Comparison of ENCODE assay signal across 9 cellular contexts in genomic region chr9:136619742-136620440, GRCh38. TPM values are rescaled to one million over a fixed set of nuclear protein-coding genes. Genes with fewer than 3 reads are reported as not detected.
DNase-seq lines count a peak whose midpoint lies in the region; ATAC-seq and TF ChIP-seq lines count a peak whose summit lies in the region.
"Had no signal": no experiment of that assay in that cellular context is flagged by ENCODE, and none has a peak within 500 bp of the region (broad histone marks: within the 10 kb centered on the region; RNA-seq: fewer than 3 reads in every experiment).

No MANE protein-coding gene starts in this region.

- peak; percentile 89 for DNase-seq in choroid plexus epithelial cell (ENCODE audit: low read depth)
- DNase-seq in lower lobe of right lung: peak; percentile 94
- peak; percentile 36 to 39 for DNase-seq in thyroid gland
- no peak for DNase-seq in 8988T
- no peak for DNase-seq in MG63
- no peak for DNase-seq in NCI-H2171 (lab: John Stamatoyannopoulos, UW)
- no peak for DNase-seq in coronary artery (ENCODE audit: low spot score)
- DNase-seq: activated effector memory CD4-positive, alpha-beta T cell treated with anti-CD3 and anti-CD28 coated beads, Interleukin-2, amount 50 U/mL, for 16 hours had no signal

- no peaks in the 10 kb centered on the region for H3K9me3 ChIP-seq in KOPT-K1 (ENCODE audit: insufficient read depth, low read length, poor library complexity, severe bottlenecking)
- H3K9me3 ChIP-seq in lower lobe of right lung: no peaks in the 10 kb centered on the region
- no peaks in the 10 kb centered on the region for H3K9me3 ChIP-seq in thyroid gland
- H3K9me3 ChIP-seq in MG63: no peaks in the 10 kb centered on the region

- TF ChIP-seq POLR2A in thyroid gland (IDR thresholded peaks at IDR 0.05): no peak

- no peak overlapping the region for H3K4me3 ChIP-seq in choroid plexus epithelial cell (ENCODE audit: low read depth, low read length)
- H3K4me3 ChIP-seq in lower lobe of right lung: no peak overlapping the region
- no peak overlapping the region for H3K4me3 ChIP-seq in thyroid gland (replicated peaks in 1 of 3)
- no peak overlapping the region for H3K4me3 ChIP-seq in MG63
- H3K4me3 ChIP-seq in coronary artery: no peak overlapping the region

- no peaks in the 10 kb centered on the region for H3K36me3 ChIP-seq in KOPT-K1 (ENCODE audit: insufficient read depth, low read length)
- no peaks in the 10 kb centered on the region for H3K36me3 ChIP-seq in lower lobe of right lung
- no peaks in the 10 kb centered on the region for H3K36me3 ChIP-seq in thyroid gland
- H3K36me3 ChIP-seq in MG63: no peaks in the 10 kb centered on the region

- intact Hi-C loops in lower lobe of right lung (cut with DNase I) (no loop called here), thyroid gland (cut with DNase I) (no loop called here)

- H3K27me3 ChIP-seq in lower lobe of right lung (ENCODE audit: low read depth): no peaks in the 10 kb centered on the region
- H3K27me3 ChIP-seq in thyroid gland: no peaks in the 10 kb centered on the region
- H3K27me3 ChIP-seq in MG63: no peaks in the 10 kb centered on the region

- no peak for TF ChIP-seq CTCF in choroid plexus epithelial cell (conservative IDR thresholded peaks at IDR 0.05; ENCODE audit: low read depth, low read length)
- no peak for TF ChIP-seq CTCF in lower lobe of right lung (IDR thresholded peaks at IDR 0.05)
- no peak for TF ChIP-seq CTCF in thyroid gland (IDR thresholded peaks at IDR 0.05)
- no peak for TF ChIP-seq CTCF in coronary artery (IDR thresholded peaks at IDR 0.05)

- H3K4me1 ChIP-seq in lower lobe of right lung (peaks cover 71% of the 10 kb centered on the region), thyroid gland (peaks cover 5 to 17% of the 10 kb centered on the region in 2 donors)

- peak overlapping the region; percentile 78 for H3K27ac ChIP-seq in KOPT-K1 (ENCODE audit: low read depth, low read length, poor library complexity, severe bottlenecking)
- H3K27ac ChIP-seq in lower lobe of right lung: peak overlapping the region; percentile 73
- no peak overlapping the region for H3K27ac ChIP-seq in thyroid gland
- no peak overlapping the region for H3K27ac ChIP-seq in coronary artery

- ATAC-seq in lower lobe of right lung: peak; percentile 69 to 74

- WGBS in thyroid gland, 2 donors: 70 to 78% methylated on average over 2 to 15 of the region's 26 CpGs

RNA-seq across cellular contexts. Expression of gene EGFL7, which starts 42.8 kb away (rescaled TPM):
- total RNA-seq in lower lobe of right lung (230 TPM), thyroid gland (100 to 1,000 TPM in 1 of 4 donors, 10 to 100 TPM in 3; 38.4 to 143 (median 81.6) TPM)
- 24.5 and 25.9 TPM in 2 replicates for total RNA-seq in MG63 (2014; rRNA removed; shearing (Covaris generic); ENCODE audit: low replicate concordance)

Comparison
In these comparisons a context has a peak if more than half of its experiments do, and no peak if none do; other contexts are left out.
1. H3K27ac ChIP-seq: peak in KOPT-K1 (single experiment) and lower lobe of right lung (single experiment); none in thyroid gland (0 of 3) and coronary artery (0 of 2).
2. DNase-seq: peak in choroid plexus epithelial cell (single experiment), lower lobe of right lung (single experiment) and thyroid gland (2 of 2); none in 8988T (single experiment), MG63 (single experiment), NCI-H2171 (single experiment) and coronary artery (single experiment).